13 cellular contexts compared by ENCODE assay signal in the genomic region with DNA sequence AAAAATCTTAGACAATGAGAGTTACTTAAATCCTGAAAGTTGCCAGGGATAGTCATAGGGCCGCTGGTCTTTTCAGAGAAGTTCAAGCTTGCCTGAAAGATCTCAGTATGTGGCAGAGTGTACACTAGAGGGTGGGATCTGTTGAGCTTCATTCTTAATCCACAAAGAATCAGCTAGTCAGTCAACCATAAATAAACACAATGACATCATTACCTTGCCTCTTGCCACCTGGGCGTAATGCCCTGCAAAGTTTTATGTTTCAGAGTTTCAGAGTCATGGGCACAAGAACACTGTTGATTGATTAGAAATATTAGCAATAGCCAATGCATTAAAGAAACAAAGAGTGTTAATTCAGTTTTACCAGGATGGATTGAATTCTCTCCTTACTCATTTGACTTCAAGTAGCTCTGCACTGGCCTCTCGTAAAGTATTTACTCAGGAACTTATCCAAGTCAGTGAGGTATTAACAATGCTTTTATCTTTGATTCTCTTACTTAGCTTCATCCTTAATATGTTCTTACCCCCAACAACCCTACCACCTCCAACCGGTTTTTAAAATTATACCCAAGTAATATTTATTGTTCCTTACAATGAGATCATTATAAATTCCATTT. TPM values are rescaled to one million over a fixed set of nuclear protein-coding genes. Genes with fewer than 3 reads are reported as not detected.
DNase-seq lines count a peak whose midpoint lies in the region; ATAC-seq and TF ChIP-seq lines count a peak whose summit lies in the region.
"Had no signal": no experiment of that assay in that cellular context is flagged by ENCODE, and none has a peak within 500 bp of the region (broad histone marks: within the 10 kb centered on the region; RNA-seq: fewer than 3 reads in every experiment).

No MANE protein-coding gene starts in this region.

- DNase-seq in NCI-H2107 treated with DMSO at 0.1 percent for 48 hours (lab: John Stamatoyannopoulos, UW; ENCODE audit: unreplicated experiment) (peak; percentile 47), NCI-H2107 (lab: John Stamatoyannopoulos, UW) (no peak), astrocyte of the hippocampus (ENCODE audit: low read depth, low spot score) (peak; percentile 74), left kidney (ENCODE audit: low read depth, low spot score) (peak; percentile 29), upper lobe of right lung (no peak), PC-9 (no peak), NK-92 (lab: John Stamatoyannopoulos, UW; ENCODE audit: unreplicated experiment) (no peak), GM10248 (ENCODE audit: extremely low spot score) (no peak)
- DNase-seq: activated naive CD4-positive, alpha-beta T cell treated with anti-CD3 and anti-CD28 coated beads for 36 hours; DND-41; T-helper 1 cell had no signal

- no peaks in the 10 kb centered on the region for H3K9me2 ChIP-seq in PC-9 (ENCODE audit: insufficient read depth)

- no peaks in the 10 kb centered on the region for H3K27me3 ChIP-seq in upper lobe of right lung
- no peaks in the 10 kb centered on the region for H3K27me3 ChIP-seq in PC-9 (ENCODE audit: insufficient read depth, low read depth)

- TF ChIP-seq CTCF in upper lobe of right lung (IDR thresholded peaks at IDR 0.05), result no peak
- no peak for TF ChIP-seq CTCF in PC-9 (conservative IDR thresholded peaks at IDR 0.05)
- no peak for TF ChIP-seq CTCF in GM10248 (IDR thresholded peaks at IDR 0.05; ENCODE audit: control extremely low read depth, extremely low read depth, low read depth, missing control alignments)

- CTCF ChIA-PET in PC-9 (lab: Charles Lee) (interaction anchor here (0.6 to 1.1 kb wide), 4 partner anchors 15 to 273 kb away, joined by 4 to 16 read pairs (median 4); no protein-coding TSS in a partner anchor), GM10248 (lab: Yijun Ruan, JAX) (interaction anchor here (1.0 to 1.8 kb wide), 4 partner anchors 8 to 20 kb away, joined by 3 to 5 read pairs (median 4); no protein-coding TSS in a partner anchor)

- no peaks in the 10 kb centered on the region for H4K20me1 ChIP-seq in PC-9 (ENCODE audit: insufficient read depth)

- peaks cover 4% of the 10 kb centered on the region; the same call in 1 of the 2 replicates for H3F3A ChIP-seq in PC-9 (ENCODE audit: insufficient read depth, low read depth)

- H2AFZ ChIP-seq in PC-9, result no peak overlapping the region

- H3K4me2 ChIP-seq in PC-9, result no peak overlapping the region

- BruUV-seq in PC-9 (replicated peaks; lab: Mats Ljungman, UMichigan), result no TSS peak

- peak; percentile 64 for ATAC-seq in upper lobe of right lung

- intact Hi-C loops in upper lobe of right lung (cut with DNase I), result no loop called here
- intact Hi-C loops in PC-9 (cut with micrococcal nuclease; ENCODE audit: unreplicated experiment), result no loop called here

- H3K4me1 ChIP-seq in upper lobe of right lung (peaks cover 13% of the 10 kb centered on the region), PC-9 (replicated peaks; ENCODE audit: insufficient read depth) (peaks cover 32% of the 10 kb centered on the region)

- H3K9me3 ChIP-seq in upper lobe of right lung (no peaks in the 10 kb centered on the region), PC-9 (ENCODE audit: insufficient read depth, low read depth) (peaks cover 16% of the 10 kb centered on the region; the same call in 1 of the 2 replicates)

- POLR2A ChIA-PET in PC-9 (lab: Charles Lee; ENCODE audit: unreplicated experiment), result interaction anchor here (0.5 to 1.1 kb wide), 7 partner anchors 9 to 1951 kb away, joined by 3 to 10 read pairs (median 4); partner anchors contain the start of genes ANXA1, NMRK1 and OSTF1
- POLR2A ChIA-PET in GM10248 (lab: Yijun Ruan, JAX), result no interaction called here

- no peak overlapping the region for H3K27ac ChIP-seq in upper lobe of right lung
- H3K27ac ChIP-seq in PC-9, result no peak overlapping the region

- H3K79me2 ChIP-seq in PC-9 (ENCODE audit: low read depth), result no peaks in the 10 kb centered on the region

- H3K4me3 ChIP-seq in upper lobe of right lung (no peak overlapping the region), PC-9 (no peak overlapping the region)
- H3K4me3 ChIP-seq: coronary artery, lung had no signal

- no peaks in the 10 kb centered on the region for H3K36me3 ChIP-seq in upper lobe of right lung
- no peaks in the 10 kb centered on the region for H3K36me3 ChIP-seq in PC-9 (ENCODE audit: low read depth)

RNA-seq across cellular contexts. Expression of gene ANXA1, which starts 14.3 kb away (rescaled TPM):
- total RNA-seq in upper lobe of right lung (314 TPM), PC-9 (2021) (653 and 753 TPM in 2 replicates)

Comparison
In these comparisons a context has a peak if more than half of its experiments do, and no peak if none do; other contexts are left out.
1. DNase-seq: peak in NCI-H2107 treated with DMSO at 0.1 percent for 48 hours (single experiment), astrocyte of the hippocampus (single experiment) and left kidney (single experiment); none in NCI-H2107 (single experiment), upper lobe of right lung (single experiment), PC-9 (0 of 2), NK-92 (single experiment) and GM10248 (single experiment).